Comparison of ENCODE assay signal across 8 cellular contexts in genomic region chr1:8317647-8318360, GRCh38. TPM values are rescaled to one million over a fixed set of nuclear protein-coding genes. Genes with fewer than 3 reads are reported as not detected.
A peak's percentile ranks its signal among the peaks of the same experiment; 100 is the strongest.
DNase-seq lines count a peak whose midpoint lies in the region; ATAC-seq and TF ChIP-seq lines count a peak whose summit lies in the region.

Gene SLC45A1, plus strand, starts transcription at chr1:8318114. Its CDS starts 6,216 bp downstream, at chr1:8324330.

- H3K9me3 Mint-ChIP-seq in activated naive CD4-positive, alpha-beta T cell treated with anti-CD3 and anti-CD28 coated beads, Interleukin-2, amount 50 U/mL, for 72 hours: peaks cover 0 to 5% of the 10 kb centered on the region in 2 donors
- no peaks in the 10 kb centered on the region for H3K9me3 Mint-ChIP-seq in osteocyte (ENCODE audit: unreplicated experiment)

- H3K27me3 Mint-ChIP-seq in osteocyte (ENCODE audit: unreplicated experiment): no peaks in the 10 kb centered on the region

- H3K9me3 ChIP-seq in SJSA1 (replicated peaks) (no peaks in the 10 kb centered on the region), suprapubic skin (no peaks in the 10 kb centered on the region)

- ATAC-seq in HG02970 (IDR thresholded peaks at IDR 0.05; ENCODE audit: low FRiP score, unreplicated experiment) (peak; percentile 62), Right ventricle myocardium inferior (peak; percentile 90), GM19324 (IDR thresholded peaks at IDR 0.05; ENCODE audit: low FRiP score, unreplicated experiment) (no peak)
- peak; percentile 94 to 99 for ATAC-seq in activated naive CD4-positive, alpha-beta T cell treated with anti-CD3 and anti-CD28 coated beads, Interleukin-2, amount 50 U/mL, for 72 hours

- peak within 1 kb of the TSS; percentile 45 for H3K4me3 ChIP-seq in SJSA1
- peak within 1 kb of the TSS; percentile 59 for H3K4me3 ChIP-seq in suprapubic skin

- H3K27me3 ChIP-seq in SJSA1 (replicated peaks) (no peaks in the 10 kb centered on the region), suprapubic skin (peaks cover 7% of the 10 kb centered on the region)

- no peak within 1 kb of the TSS for H3K27ac ChIP-seq in SJSA1
- no peak within 1 kb of the TSS for H3K27ac ChIP-seq in suprapubic skin

- TF ChIP-seq POLR2A in suprapubic skin (IDR thresholded peaks at IDR 0.05): no peak

- H3K36me3 Mint-ChIP-seq in activated naive CD4-positive, alpha-beta T cell treated with anti-CD3 and anti-CD28 coated beads, Interleukin-2, amount 50 U/mL, for 72 hours: no peaks in the 10 kb centered on the region
- H3K36me3 Mint-ChIP-seq in osteocyte (ENCODE audit: unreplicated experiment): no peaks in the 10 kb centered on the region

- H3K4me1 ChIP-seq in SJSA1 (replicated peaks): peaks cover 11% of the 10 kb centered on the region
- H3K4me1 ChIP-seq in suprapubic skin: peaks cover 32% of the 10 kb centered on the region

- H3K27ac Mint-ChIP-seq in activated naive CD4-positive, alpha-beta T cell treated with anti-CD3 and anti-CD28 coated beads, Interleukin-2, amount 50 U/mL, for 72 hours: no peak within 1 kb of the TSS
- no peak within 1 kb of the TSS for H3K27ac Mint-ChIP-seq in osteocyte (ENCODE audit: unreplicated experiment)

- TF ChIP-seq CTCF in osteocyte (IDR thresholded peaks at IDR 0.05) (no peak), suprapubic skin (IDR thresholded peaks at IDR 0.05) (no peak)

- intact Hi-C loops in Right ventricle myocardium inferior (cut with DNase I): loop anchor here (1.0 to 10.0 kb wide), 2 partner anchors 143 to 292 kb away; partner anchors contain the start of gene ERRFI1

- H3K4me1 Mint-ChIP-seq in osteocyte (ENCODE audit: unreplicated experiment): peaks cover 17% of the 10 kb centered on the region

- WGBS in suprapubic skin: 25% methylated on average over 18 of the region's 73 CpGs

- no peak for TF ChIP-seq EP300 in suprapubic skin (IDR thresholded peaks at IDR 0.05)

- peak within 1 kb of the TSS; percentile 76 for H3K4me3 Mint-ChIP-seq in osteocyte (ENCODE audit: unreplicated experiment)

- H3K36me3 ChIP-seq in SJSA1: no peaks in the 10 kb centered on the region
- no peaks in the 10 kb centered on the region for H3K36me3 ChIP-seq in suprapubic skin

- DNase-seq in CD1c-positive myeloid dendritic cell (ENCODE audit: extremely low spot score) (peak; percentile 85), SJSA1 (ENCODE audit: low read depth in 1 of 2, low spot score in 2 of 2) (peak; percentile 49 to 62), Right ventricle myocardium inferior (ENCODE audit: missing footprints) (peak; percentile 93), osteocyte (ENCODE audit: extremely low spot score, unreplicated experiment) (no peak), suprapubic skin (ENCODE audit: low spot score in 2 of 2) (no peak)
- peak; percentile 78 to 85 for DNase-seq in activated naive CD4-positive, alpha-beta T cell treated with anti-CD3 and anti-CD28 coated beads, Interleukin-2, amount 50 U/mL, for 72 hours (ENCODE audit: low spot score in 2 of 2)

RNA-seq across cellular contexts. Expression of gene SLC45A1, which starts in this region (rescaled TPM):
- total RNA-seq in SJSA1 (2014; rRNA removed; shearing (Covaris generic)): 0.44 and 2.5 TPM in 2 replicates
- total RNA-seq in activated naive CD4-positive, alpha-beta T cell treated with anti-CD3 and anti-CD28 coated beads, Interleukin-2, amount 50 U/mL, for 72 hours: under 1 TPM; 0.20 to 0.43 TPM
- total RNA-seq in Right ventricle myocardium inferior (2.5 TPM), osteocyte (2.9 and 3.2 TPM in 2 replicates), suprapubic skin (1 to 10 TPM in 1 of 4 donors, under 1 TPM in 3; 0.76 to 1.6 (median 0.86) TPM)

Comparison
In these comparisons a context has a peak if more than half of its experiments do, and no peak if none do; other contexts are left out.
1. Peak in DNase-seq and ATAC-seq in activated naive CD4-positive, alpha-beta T cell treated with anti-CD3 and anti-CD28 coated beads, Interleukin-2, amount 50 U/mL, for 72 hours; RNA of the gene not detected or under 1 TPM.
2. DNase-seq: peak in CD1c-positive myeloid dendritic cell (single experiment), SJSA1 (2 of 2) and Right ventricle myocardium inferior (single experiment); none in osteocyte (single experiment) and suprapubic skin (0 of 2).